8 cellular contexts compared by ENCODE assay signal in genomic region chr3:59809750-59810444, GRCh38.
A peak's percentile ranks its signal among the peaks of the same experiment; 100 is the strongest.
DNase-seq lines count a peak whose midpoint lies in the region; ATAC-seq, FAIRE-seq and TF ChIP-seq lines count a peak whose summit lies in the region.

No MANE protein-coding gene starts in this region.

- in situ Hi-C loops in HepG2 (cut with HindIII; ENCODE audit: extremely low pct_ligation_motif_present, low pct_unique_long_range_greater_than_20kb), result no loop called here

- H3K9me2 ChIP-seq in HCT116 (ENCODE audit: insufficient read depth), result no peaks in the 10 kb centered on the region

- H2AFZ ChIP-seq in HCT116 (ENCODE audit: low read depth, low read length, poor library complexity, severe bottlenecking) (peak overlapping the region; percentile 49), HepG2 (ENCODE audit: low read length) (no peak overlapping the region)

- intact Hi-C loops in HCT116 (cut with micrococcal nuclease), result loop anchor here (1.0 to 10.0 kb wide), 2 partner anchors 235 to 815 kb away; no protein-coding TSS in a partner anchor
- intact Hi-C loops in activated CD8-positive, alpha-beta T cell treated with anti-CD3 and anti-CD28 coated beads for 36 hours (cut with micrococcal nuclease), result no loop called here
- intact Hi-C loops in HepG2 (cut with micrococcal nuclease; ENCODE audit: unreplicated experiment), result loop anchor here (1.0 kb wide), 1 partner anchor 235 kb away; no protein-coding TSS in a partner anchor
- intact Hi-C loops in tibial artery (cut with DNase I; ENCODE audit: low total_unique reads), result no loop called here

- H3K4me1 ChIP-seq in BLaER1, result peaks cover 32% of the 10 kb centered on the region
- peaks cover 0 to 12% of the 10 kb centered on the region in 2 experiments; a peak in 1 of 4 replicates for H3K4me1 ChIP-seq in HCT116 (ENCODE audit: control insufficient read depth in 1 of 2, insufficient read depth in 2 of 2, low read length in 2 of 2)
- H3K4me1 ChIP-seq in HepG2 (ENCODE audit: insufficient read depth, low read length), result no peaks in the 10 kb centered on the region
- peaks cover 0 to 51% (median 20%) of the 10 kb centered on the region in 4 donors for H3K4me1 ChIP-seq in tibial artery

- H3K36me3 ChIP-seq in BLaER1 (no peaks in the 10 kb centered on the region), HCT116 (ENCODE audit: control insufficient read depth in 1 of 2, insufficient read depth in 2 of 2, low read length in 2 of 2) (no peaks in the 10 kb centered on the region), HepG2 (replicated peaks in 1 of 2; ENCODE audit: control insufficient read depth in 1 of 2, insufficient read depth in 2 of 2, low read length in 2 of 2) (no peaks in the 10 kb centered on the region), tibial artery (no peaks in the 10 kb centered on the region)

- TF ChIP-seq POLR2A in HCT116 (IDR thresholded peaks at IDR 0.05; ENCODE audit: borderline replicate concordance, extremely low read depth, insufficient read depth, insufficient read length), result no peak
- TF ChIP-seq POLR2A in HepG2 (IDR thresholded peaks at IDR 0.05; ENCODE audit: insufficient read depth in 1 of 2, low read depth in 2 of 2, low read length in 2 of 2), result no peak
- no peak for TF ChIP-seq POLR2A in erythroblast (IDR thresholded peaks at IDR 0.05; ENCODE audit: low read length)

- H3K27ac Mint-ChIP-seq in activated CD8-positive, alpha-beta T cell treated with anti-CD3 and anti-CD28 coated beads for 36 hours, result no peak overlapping the region

- no peaks in the 10 kb centered on the region for H3K36me3 Mint-ChIP-seq in activated CD8-positive, alpha-beta T cell treated with anti-CD3 and anti-CD28 coated beads for 36 hours (ENCODE audit: low read depth)

- no peaks in the 10 kb centered on the region for H4K20me1 ChIP-seq in BLaER1
- no peaks in the 10 kb centered on the region for H4K20me1 ChIP-seq in HCT116 (ENCODE audit: insufficient read depth)
- no peaks in the 10 kb centered on the region for H4K20me1 ChIP-seq in HepG2 (ENCODE audit: insufficient read depth, low read length)

- H3K4me3 ChIP-seq in BLaER1, result no peak overlapping the region
- no peak overlapping the region for H3K4me3 ChIP-seq in HCT116 (replicated peaks in 1 of 2; ENCODE audit: low read depth in 1 of 2, low read length in 2 of 2)
- H3K4me3 ChIP-seq in HepG2 (replicated peaks in 1 of 3; ENCODE audit: insufficient read depth in 1 of 3, low read depth in 2 of 3, low read length in 3 of 3), result no peak overlapping the region
- no peak overlapping the region for H3K4me3 ChIP-seq in tibial artery

- no peaks in the 10 kb centered on the region for H3K9me3 Mint-ChIP-seq in activated CD8-positive, alpha-beta T cell treated with anti-CD3 and anti-CD28 coated beads for 36 hours

- RAD21 ChIA-PET in HCT116 (lab: Charles Lee; ENCODE audit: low non-redundant PET in 1 of 2, low total read pairs in 2 of 2, uncharacterized antibody in 2 of 2, unreplicated experiment in 2 of 2), result interaction anchor here in 1 of 2 experiments (1.1 kb wide), 1 partner anchor 48 kb away, joined by 6 read pairs; no protein-coding TSS in a partner anchor

- no peak for TF ChIP-seq EP300 in HepG2 (IDR thresholded peaks at IDR 0.05; ENCODE audit: low read depth in 2 of 2, low read length in 2 of 2)
- no peak for TF ChIP-seq EP300 in HepG2 (CRISPR knock-in tag; IDR thresholded peaks at IDR 0.05; ENCODE audit: borderline replicate concordance)

- H3K9ac ChIP-seq in BLaER1 (no peak overlapping the region), HCT116 (ENCODE audit: low read length) (no peak overlapping the region), HepG2 (ENCODE audit: insufficient read depth, low read depth, low read length) (no peak overlapping the region)

- H3K4me2 ChIP-seq in BLaER1, result peak overlapping the region; percentile 19; the same call in 1 of the 2 replicates
- H3K4me2 ChIP-seq in HCT116 (ENCODE audit: low read length), result no peak overlapping the region
- H3K4me2 ChIP-seq in HepG2 (ENCODE audit: low read depth, low read length), result no peak overlapping the region

- H3K27ac ChIP-seq in BLaER1 (no peak overlapping the region), HCT116 (ENCODE audit: low read depth, low read length) (no peak overlapping the region), HepG2 (ENCODE audit: extremely low read length, insufficient read depth, low read length) (no peak overlapping the region), tibial artery (no peak overlapping the region)

- BruUV-seq in HCT116 (replicated peaks; lab: Mats Ljungman, UMichigan), result no TSS peak
- BruUV-seq in HepG2 (replicated peaks; lab: Mats Ljungman, UMichigan), result no TSS peak

- no peak overlapping the region for H3K4me3 Mint-ChIP-seq in activated CD8-positive, alpha-beta T cell treated with anti-CD3 and anti-CD28 coated beads for 36 hours

- H3K9me3 ChIP-seq in BLaER1 (no peaks in the 10 kb centered on the region), HCT116 (ENCODE audit: control insufficient read depth in 1 of 2, insufficient read depth in 1 of 2, low read depth in 1 of 2, low read length in 2 of 2) (no peaks in the 10 kb centered on the region), HepG2 (ENCODE audit: low read length) (no peaks in the 10 kb centered on the region), tibial artery (no peaks in the 10 kb centered on the region)

- POLR2A ChIA-PET in HCT116 (lab: Charles Lee) (no interaction called here), HepG2 (lab: Yijun Ruan, JAX) (no interaction called here)
- POLR2A ChIA-PET in activated CD8-positive, alpha-beta T cell treated with anti-CD3 and anti-CD28 coated beads for 36 hours (lab: Charles Lee), result no interaction called here

- DNase-seq in HCT116 (ENCODE audit: low read depth, low spot score) (no peak), HepG2 (ENCODE audit: low spot score) (no peak), tibial artery (no peak), erythroblast (lab: John Stamatoyannopoulos, UW) (no peak)
- no peak for DNase-seq in activated CD8-positive, alpha-beta T cell treated with anti-CD3 and anti-CD28 coated beads for 36 hours
- DNase-seq in stimulated activated CD4-positive, alpha-beta T cell treated with anti-CD3 and anti-CD28 coated beads, Interleukin-2, amount 100 ng/mL, for 48 hours, result no peak

- H3K4me1 Mint-ChIP-seq in activated CD8-positive, alpha-beta T cell treated with anti-CD3 and anti-CD28 coated beads for 36 hours (ENCODE audit: low read depth), result peaks cover 11% of the 10 kb centered on the region

- WGBS in HepG2 (ENCODE audit: low lambda C conversion rate), result 46% methylated on average over 8 of the region's 8 CpGs

- H3K27me3 ChIP-seq in BLaER1, result no peaks in the 10 kb centered on the region
- no peaks in the 10 kb centered on the region for H3K27me3 ChIP-seq in HCT116 (ENCODE audit: insufficient read depth, low read length)
- no peaks in the 10 kb centered on the region for H3K27me3 ChIP-seq in HepG2 (ENCODE audit: control insufficient read depth in 1 of 2, insufficient read depth in 2 of 2, low read length in 2 of 2)
- no peaks in the 10 kb centered on the region for H3K27me3 ChIP-seq in tibial artery

- TF ChIP-seq RAD21 in HCT116 (IDR thresholded peaks at IDR 0.05; ENCODE audit: low read depth) (peak; percentile 51), HepG2 (CRISPR knock-in tag; IDR thresholded peaks at IDR 0.05) (no peak)

- peak; percentile 67 for ATAC-seq in HCT116
- ATAC-seq in activated CD8-positive, alpha-beta T cell treated with anti-CD3 and anti-CD28 coated beads for 36 hours, result no peak
- no peak; the same call in 2 of the 3 replicates for ATAC-seq in HepG2
- ATAC-seq in GM21786 (IDR thresholded peaks at IDR 0.05; ENCODE audit: unreplicated experiment), result no peak

- H3K79me2 ChIP-seq in HCT116 (ENCODE audit: insufficient read depth, low read length) (no peaks in the 10 kb centered on the region), HepG2 (ENCODE audit: insufficient read depth, low read length) (no peaks in the 10 kb centered on the region)

- TF ChIP-seq CTCF in HCT116 (IDR thresholded peaks at IDR 0.05 in 2 of 3, conservative IDR thresholded peaks at IDR 0.05 in 1 of 3; ENCODE audit: borderline replicate concordance in 1 of 3, insufficient read depth in 1 of 3, low read depth in 2 of 3, low read length in 2 of 3) (peak; percentile 22 to 48 (median 34); a peak in 4 of 6 replicates), HepG2 (CRISPR knock-in tag; IDR thresholded peaks at IDR 0.05) (no peak), tibial artery (IDR thresholded peaks at IDR 0.05) (peak in 1 of 2 experiments; percentile 41)
- peak; percentile 29 for TF ChIP-seq CTCF in activated CD8-positive, alpha-beta T cell treated with anti-CD3 and anti-CD28 coated beads for 36 hours (IDR thresholded peaks at IDR 0.05)

- FAIRE-seq in HepG2 (lab: Jason Lieb, UNC), result no peak

- CTCF ChIA-PET in HCT116 (lab: Charles Lee) (interaction anchor here (1.0 to 1.4 kb wide), 7 partner anchors 9 to 1169 kb away, joined by 3 to 9 read pairs (median 4); no protein-coding TSS in a partner anchor), HepG2 (lab: Yijun Ruan, JAX; ENCODE audit: low intra/inter-chr PET ratio, low total read pairs) (no interaction called here)
- CTCF ChIA-PET in activated CD8-positive, alpha-beta T cell treated with anti-CD3 and anti-CD28 coated beads for 36 hours (lab: Charles Lee), result interaction anchor here (0.7 to 2.9 kb wide), 8 partner anchors 10 to 499 kb away, joined by 3 to 13 read pairs (median 4); no protein-coding TSS in a partner anchor

- H3K27me3 Mint-ChIP-seq in activated CD8-positive, alpha-beta T cell treated with anti-CD3 and anti-CD28 coated beads for 36 hours, result no peaks in the 10 kb centered on the region

TF ChIP-seq in HCT116, 20 proteins besides CTCF, POLR2A, EP300 and RAD21 (continues in another document):
- TF ChIP-seq TCF7L2 (IDR thresholded peaks at IDR 0.05; ENCODE audit: borderline replicate concordance, extremely low read depth, insufficient read depth, insufficient read length), result no peak
- TF ChIP-seq FOSL1 (IDR thresholded peaks at IDR 0.05; ENCODE audit: low read depth), result no peak
- TF ChIP-seq ELF1 (IDR thresholded peaks at IDR 0.05; ENCODE audit: borderline replicate concordance, low read depth), result no peak
- TF ChIP-seq EGR1 (IDR thresholded peaks at IDR 0.05; ENCODE audit: low read depth), result no peak
- no peak for TF ChIP-seq SP1 (IDR thresholded peaks at IDR 0.05; ENCODE audit: low read depth)
- TF ChIP-seq EZH2 (IDR thresholded peaks at IDR 0.05), result no peak
- no peak for TF ChIP-seq EZH2phosphoT487 (IDR thresholded peaks at IDR 0.05; ENCODE audit: borderline replicate concordance)
- TF ChIP-seq CEBPB (IDR thresholded peaks at IDR 0.05; ENCODE audit: low read depth), result no peak

TF ChIP-seq in HepG2, 621 proteins besides CTCF, POLR2A, EP300 and RAD21:
- TF ChIP-seq ARHGAP35 (CRISPR knock-in tag; IDR thresholded peaks at IDR 0.05; ENCODE audit: borderline replicate concordance) (no peak), SALL2 (CRISPR knock-in tag; IDR thresholded peaks at IDR 0.05) (no peak), KLF15 (CRISPR knock-in tag; IDR thresholded peaks at IDR 0.05; ENCODE audit: borderline replicate concordance) (no peak), ATF3 (CRISPR knock-in tag; IDR thresholded peaks at IDR 0.05) (no peak), ZSCAN25 (CRISPR knock-in tag; IDR thresholded peaks at IDR 0.05) (no peak), STAG1 (CRISPR knock-in tag; IDR thresholded peaks at IDR 0.05) (peak; percentile 36; the same call in 1 of the 2 replicates)

Comparison
In these comparisons a context has a peak if more than half of its experiments do, and no peak if none do; other contexts are left out.
1. intact Hi-C loops: an anchor here in HCT116 (1.0 to 10.0 kb wide) and HepG2 (1.0 kb wide); none called in activated CD8-positive, alpha-beta T cell treated with anti-CD3 and anti-CD28 coated beads for 36 hours and tibial artery.